Comparison of ENCODE assay signal across 9 cellular contexts in the genomic region with DNA sequence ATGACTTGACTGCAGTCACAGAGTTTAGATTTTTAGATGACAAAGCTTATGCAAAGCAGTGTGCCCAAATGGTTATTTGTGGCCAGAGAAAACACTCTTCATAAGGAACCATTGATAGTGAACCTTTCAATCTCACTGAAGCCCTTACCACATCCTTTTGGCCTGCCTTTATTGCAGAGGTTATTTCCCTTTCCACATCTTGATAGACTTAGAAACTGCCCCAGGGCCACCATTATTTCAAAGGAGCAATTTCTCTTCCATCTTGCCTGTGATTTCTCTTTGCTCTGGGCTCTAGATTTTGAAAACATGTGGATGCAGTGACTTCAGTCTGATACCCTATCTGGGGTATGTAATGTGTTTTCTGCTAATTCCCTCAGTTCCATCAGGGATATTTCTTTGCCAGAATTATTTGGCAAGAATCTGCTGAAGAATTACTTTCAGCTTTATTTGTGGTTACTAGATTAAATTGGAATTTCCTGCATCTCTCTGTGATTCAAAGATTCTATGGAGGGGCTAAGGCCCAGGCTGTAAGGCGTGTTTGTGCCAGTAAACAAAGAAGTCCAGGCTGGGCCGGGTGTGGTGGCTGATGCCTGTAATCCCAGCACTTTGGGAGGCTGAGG. TPM values are rescaled to one million over a fixed set of nuclear protein-coding genes. Genes with fewer than 3 reads are reported as not detected.
DNase-seq lines count a peak whose midpoint lies in the region; ATAC-seq and TF ChIP-seq lines count a peak whose summit lies in the region.
"Had no signal": no experiment of that assay in that cellular context is flagged by ENCODE, and none has a peak within 500 bp of the region (broad histone marks: within the 10 kb centered on the region; RNA-seq: fewer than 3 reads in every experiment).

No MANE protein-coding gene starts in this region.

- intact Hi-C loops in sciatic nerve (cut with DNase I) (no loop called here), lower lobe of right lung (cut with DNase I) (no loop called here)

- no peak overlapping the region for H3K27ac ChIP-seq in hepatocyte
- H3K27ac ChIP-seq in lower lobe of right lung: no peak overlapping the region
- H3K27ac ChIP-seq: SJCRH30 had no signal

- H3K4me1 ChIP-seq in hepatocyte (ENCODE audit: insufficient read depth) (no peaks in the 10 kb centered on the region), lower lobe of right lung (no peaks in the 10 kb centered on the region)

- H3K79me2 ChIP-seq in hepatocyte: no peaks in the 10 kb centered on the region

- no peaks in the 10 kb centered on the region for H3K9me2 ChIP-seq in hepatocyte (replicated peaks; ENCODE audit: insufficient read depth)

- no peaks in the 10 kb centered on the region for H3K27me3 ChIP-seq in hepatocyte
- no peaks in the 10 kb centered on the region for H3K27me3 ChIP-seq in lower lobe of right lung (ENCODE audit: low read depth)
- H3K27me3 ChIP-seq: SJCRH30 had no signal

- no peaks in the 10 kb centered on the region for H4K20me1 ChIP-seq in hepatocyte (ENCODE audit: insufficient read depth, poor library complexity, severe bottlenecking)

- H3K9me3 ChIP-seq in hepatocyte (ENCODE audit: low read depth): no peaks in the 10 kb centered on the region
- H3K9me3 ChIP-seq in lower lobe of right lung: no peaks in the 10 kb centered on the region
- H3K9me3 ChIP-seq: SJCRH30 had no signal

- DNase-seq in MV-4-11 (lab: John Stamatoyannopoulos, UW) (peak; percentile 31), sciatic nerve (ENCODE audit: low spot score) (no peak), hepatocyte (ENCODE audit: low spot score) (no peak), lower lobe of right lung (no peak)
- DNase-seq in stimulated activated CD4-positive, alpha-beta T cell treated with anti-CD3 and anti-CD28 coated beads, Interleukin-15, amount 100 ng/mL, for 24 hours: no peak
- DNase-seq: midbrain had no signal

- H3K4me3 ChIP-seq in hepatocyte: no peak overlapping the region
- no peak overlapping the region for H3K4me3 ChIP-seq in lower lobe of right lung
- H3K4me3 ChIP-seq: SJCRH30 had no signal

- H3K36me3 ChIP-seq in hepatocyte (replicated peaks; ENCODE audit: insufficient read depth, low read depth) (no peaks in the 10 kb centered on the region), lower lobe of right lung (no peaks in the 10 kb centered on the region)
- H3K36me3 ChIP-seq: SJCRH30 had no signal

- 71% methylated on average over 2 of the region's 2 CpGs for WGBS in hepatocyte (ENCODE audit: low lambda C conversion rate, missing lambda C conversion rate)

- ATAC-seq in GM18907 (IDR thresholded peaks at IDR 0.05; ENCODE audit: unreplicated experiment) (peak; percentile 99), HG02642 (IDR thresholded peaks at IDR 0.05; ENCODE audit: poor library complexity, unreplicated experiment) (peak; percentile 95), sciatic nerve (peak; percentile 39), lower lobe of right lung (no peak)

- no peak overlapping the region for H3K4me2 ChIP-seq in hepatocyte

- no peak overlapping the region for H2AFZ ChIP-seq in hepatocyte

- TF ChIP-seq CTCF in hepatocyte (IDR thresholded peaks at IDR 0.05; ENCODE audit: poor library complexity): no peak
- no peak for TF ChIP-seq CTCF in lower lobe of right lung (IDR thresholded peaks at IDR 0.05)

RNA-seq across cellular contexts. Expression of a gene that starts 51.0 kb away (rescaled TPM):
- total RNA-seq in sciatic nerve (0.45 TPM), hepatocyte (not detected in 2 replicates), lower lobe of right lung (3.2 TPM)
- 0.15 TPM in 1 of 2 replicates, not detected in the other for polyA plus RNA-seq in hepatocyte
- total RNA-seq: SJCRH30 had no signal

Comparison
In these comparisons a context has a peak if more than half of its experiments do, and no peak if none do; other contexts are left out.
1. ATAC-seq: peak in GM18907 (single experiment), HG02642 (single experiment) and sciatic nerve (single experiment); none in lower lobe of right lung (0 of 2).